14 cellular contexts compared by ENCODE assay signal in genomic region chr7:101179117-101179779, GRCh38. TPM values are rescaled to one million over a fixed set of nuclear protein-coding genes. Genes with fewer than 3 reads are reported as not detected.
DNase-seq lines count a peak whose midpoint lies in the region; ATAC-seq, FAIRE-seq and TF ChIP-seq lines count a peak whose summit lies in the region.
"Had no signal": no experiment of that assay in that cellular context is flagged by ENCODE, and none has a peak within 500 bp of the region (broad histone marks: within the 10 kb centered on the region; RNA-seq: fewer than 3 reads in every experiment).

No MANE protein-coding gene starts in this region.

- no peaks in the 10 kb centered on the region for H3K9me1 ChIP-seq in K562 (ENCODE audit: control insufficient read depth, insufficient read depth, low read length)

- peaks cover 0 to 8% (median 6%) of the 10 kb centered on the region in 3 donors for H3K4me1 Mint-ChIP-seq in IgD-negative memory B cell

- in situ Hi-C loops in K562 (cut with MboI) = no loop called here

- no peak overlapping the region for H3K4me2 ChIP-seq in K562 (ENCODE audit: insufficient read depth, low read length)
- peak overlapping the region; percentile 76 for H3K4me2 ChIP-seq in neural cell (ENCODE audit: low read length)

- no peak overlapping the region for H3K27ac Mint-ChIP-seq in IgD-negative memory B cell

- H3K27me3 ChIP-seq in K562 (ENCODE audit: control insufficient read depth in 2 of 2, insufficient read depth in 2 of 2, low read length in 2 of 2) = peaks cover 22 to 24% of the 10 kb centered on the region in 2 experiments; a peak in 4 of 5 replicates
- peaks cover 42% of the 10 kb centered on the region for H3K27me3 ChIP-seq in neural cell (ENCODE audit: insufficient read depth, low read depth, low read length)

- peaks cover 3% of the 10 kb centered on the region for H3K36me3 Mint-ChIP-seq in IgD-negative memory B cell

- CTCF ChIA-PET in K562 (lab: Yijun Ruan, JAX; ENCODE audit: low intra/inter-chr PET ratio) = no interaction called here

- WGBS in K562 (ENCODE audit: insufficient coverage, low coverage, missing lambda C conversion rate) = 2% methylated on average over 20 of the region's 28 CpGs

- ATAC-seq in K562 (no peak), GM18907 (IDR thresholded peaks at IDR 0.05; ENCODE audit: unreplicated experiment) (no peak), left cardiac atrium (no peak)
- ATAC-seq: esophagus mucosa, mucosa of descending colon, upper lobe of right lung had no signal

- H3K9me3 ChIP-seq in K562 (replicated peaks; ENCODE audit: control insufficient read depth, insufficient read depth, low read depth, low read length) (no peaks in the 10 kb centered on the region), neural cell (ENCODE audit: low read length) (no peaks in the 10 kb centered on the region)
- H3K9me3 ChIP-seq: mucosa of descending colon, upper lobe of right lung had no signal

- no peak for TF ChIP-seq RAD21 in K562 (CRISPR knock-in tag; conservative IDR thresholded peaks at IDR 0.05 in 1 of 2, IDR thresholded peaks at IDR 0.05 in 1 of 2)
- TF ChIP-seq RAD21 in neural cell (conservative IDR thresholded peaks at IDR 0.05) = no peak

- no peaks in the 10 kb centered on the region for H3K79me2 ChIP-seq in K562 (ENCODE audit: control insufficient read depth, insufficient read depth, low read length)
- H3K79me2 ChIP-seq in neural cell (replicated peaks; ENCODE audit: insufficient read depth, low read length) = no peaks in the 10 kb centered on the region

- H3K9me3 Mint-ChIP-seq in IgD-negative memory B cell = peaks cover 0 to 1% (median 0%) of the 10 kb centered on the region in 3 donors

- TF ChIP-seq EP300 in K562 (IDR thresholded peaks at IDR 0.05; ENCODE audit: low read length) (no peak), neural cell (conservative IDR thresholded peaks at IDR 0.05; ENCODE audit: poor library complexity, severe bottlenecking) (no peak)

- peak overlapping the region in 3 of 4 donors; percentile 4 to 70 (median 65) for H3K4me3 Mint-ChIP-seq in IgD-negative memory B cell

- intact Hi-C loops in K562 (cut with micrococcal nuclease) (no loop called here), left cardiac atrium (cut with DNase I) (loop anchor here in 1 of 2 donors (10.0 kb wide), 1 partner anchor 284 kb away; the partner anchor contains the start of gene ACHE)

- POLR2A ChIA-PET in K562 (lab: Yijun Ruan, JAX) = interaction anchor here (0.5 kb wide), 1 partner anchor 93 kb away, joined by 3 read pairs; no protein-coding TSS in a partner anchor

- no peak for TF ChIP-seq CTCF in K562 (IDR thresholded peaks at IDR 0.05 in 2 of 3, conservative IDR thresholded peaks at IDR 0.05 in 1 of 3; ENCODE audit: insufficient read depth in 2 of 3, low read depth in 1 of 3, low read length in 3 of 3)
- no peak for TF ChIP-seq CTCF in neural cell (IDR thresholded peaks at IDR 0.05; ENCODE audit: poor library complexity, severe bottlenecking)

- H3K27me3 Mint-ChIP-seq in IgD-negative memory B cell = peaks cover 57% of the 10 kb centered on the region

- no peak overlapping the region for H3K4me3 ChIP-seq in K562
- peak overlapping the region; percentile 76 for H3K4me3 ChIP-seq in neural cell (ENCODE audit: low read length)
- H3K4me3 ChIP-seq: mucosa of descending colon, upper lobe of right lung had no signal

- no peak overlapping the region for H3K27ac ChIP-seq in K562 (ENCODE audit: extremely low read depth, low read depth, low read length)
- peak overlapping the region; percentile 76 for H3K27ac ChIP-seq in neural cell (ENCODE audit: low read length)
- H3K27ac ChIP-seq: upper lobe of right lung had no signal

- no peak for TF ChIP-seq POLR2A in K562 (conservative IDR thresholded peaks at IDR 0.05)

- H4K20me1 ChIP-seq in K562 (replicated peaks; ENCODE audit: control insufficient read depth, insufficient read depth, low read length) (no peaks in the 10 kb centered on the region), neural cell (ENCODE audit: insufficient read depth) (no peaks in the 10 kb centered on the region)

- no peaks in the 10 kb centered on the region for H3K36me3 ChIP-seq in K562 (ENCODE audit: control insufficient read depth, insufficient read depth, low read length)
- H3K36me3 ChIP-seq in neural cell (ENCODE audit: insufficient read depth, low read length) = no peaks in the 10 kb centered on the region
- H3K36me3 ChIP-seq: upper lobe of right lung had no signal

- BruUV-seq in K562 (replicated peaks; lab: Mats Ljungman, UMichigan) = no TSS peak

- peak overlapping the region in 1 of 2 experiments; percentile 69; a peak in 2 of 4 replicates for H3K9ac ChIP-seq in K562 (ENCODE audit: insufficient read depth in 1 of 2, low read depth in 2 of 2, low read length in 2 of 2)
- peak overlapping the region; percentile 81 for H3K9ac ChIP-seq in neural cell (ENCODE audit: low read length)

- no peaks in the 10 kb centered on the region for H3F3A ChIP-seq in neural cell (ENCODE audit: insufficient read depth, low read length, poor library complexity, severe bottlenecking)

- FAIRE-seq in K562 (lab: Jason Lieb, UNC) = no peak

- peaks cover 1 to 20% of the 10 kb centered on the region in 2 experiments; a peak in 3 of 5 replicates for H3K4me1 ChIP-seq in K562 (replicated peaks in 1 of 2; ENCODE audit: control insufficient read depth in 2 of 2, insufficient read depth in 2 of 2, low read length in 2 of 2)
- H3K4me1 ChIP-seq: upper lobe of right lung had no signal

- DNase-seq in NCI-H1417 (lab: John Stamatoyannopoulos, UW) (peak; percentile 66 to 87 (median 82)), NCI-H1417 treated with DMSO at 0.1 percent for 48 hours (lab: John Stamatoyannopoulos, UW) (no peak), K562 (ENCODE audit: extremely low read depth in 1 of 4, low spot score in 3 of 4) (peak in 2 of 4 experiments; percentile 29 to 34), OCI-M1 (lab: John Stamatoyannopoulos, UW) (no peak), left cardiac atrium (no peak)
- DNase-seq: activated CD4-positive, alpha-beta T cell treated with anti-CD3 and anti-CD28 coated beads for 1 hour; mucosa of descending colon; stimulated activated CD4-positive, alpha-beta T cell treated with anti-CD3 and anti-CD28 coated beads, Interleukin-2, amount 100 ng/mL, for 24 hours; upper lobe of right lung had no signal

- no peaks in the 10 kb centered on the region for H3K9me2 ChIP-seq in neural cell (ENCODE audit: insufficient read depth, low read length)

- H2AFZ ChIP-seq in K562 (ENCODE audit: low read depth, low read length) (no peak overlapping the region), neural cell (ENCODE audit: low read depth, low read length) (peak overlapping the region; percentile 40)

RNA-seq across cellular contexts. Expression of gene NAT16, which starts 0.8 kb away (rescaled TPM):
- polyA plus RNA-seq in IgD-negative memory B cell = not detected
- total RNA-seq in K562 (2011; cell fraction: chromatin; rRNA removed; ENCODE audit: low replicate concordance) = not detected in 2 replicates
- not detected in 2 replicates for total RNA-seq in K562 (2011; cell fraction: nucleolus; rRNA removed)
- total RNA-seq in K562 (2011; cell fraction: nucleoplasm; rRNA removed) = not detected in 2 replicates
- total RNA-seq in K562 (2014; rRNA removed) = not detected in 2 replicates
- not detected in 2 replicates for total RNA-seq in K562 (2014; rRNA removed; fragmentation: Illumina TruSeq; extraction: Trizol)
- total RNA-seq in K562 (2015; rRNA removed; fragmentation: Illumina TruSeq; extraction: Trizol) = not detected in 2 replicates
- total RNA-seq in K562 (2021) = not detected in 2 replicates
- not detected in 2 replicates for polyA plus RNA-seq in K562 (2011; rRNA removed)
- not detected in 2 replicates for polyA plus RNA-seq in K562 (2011; cell fraction: cytosol; rRNA removed)
- 0.07 TPM in 1 of 2 replicates, not detected in the other for polyA plus RNA-seq in K562 (2011; cell fraction: nucleus; rRNA removed)
- 0.07 and 0.08 TPM in 2 replicates for polyA plus RNA-seq in K562 (2012)
- polyA plus RNA-seq in K562 (2014; fragmentation: Illumina TruSeq; extraction: Trizol) = not detected in 2 replicates
- polyA plus RNA-seq in K562 (2014; fragmentation: Nextera tagmentation; extraction: Ambion mirVana) = under 1 TPM in 1 of 2 experiments, not detected in 1; 0.04 TPM
- not detected in 2 replicates for polyA plus RNA-seq in K562 (2014; rRNA removed)
- not detected in 2 replicates for polyA minus RNA-seq in K562 (2011; rRNA and poly(A)+ RNA removed)
- not detected in 2 replicates for polyA minus RNA-seq in K562 (2011; cell fraction: cytosol; rRNA and poly(A)+ RNA removed)
- polyA minus RNA-seq in K562 (2011; cell fraction: nucleus; rRNA and poly(A)+ RNA removed) = not detected in 2 replicates
- 4.0 and 4.5 TPM in 2 replicates for polyA plus RNA-seq in neural cell
- polyA minus RNA-seq in neural cell = 0.73 and 1.5 TPM in 2 replicates
- total RNA-seq in left cardiac atrium = not detected
- total RNA-seq: esophagus mucosa, mucosa of descending colon, upper lobe of right lung had no signal

RNA-seq across cellular contexts. Expression of gene VGF, which starts 13.9 kb away (rescaled TPM):
- not detected for polyA plus RNA-seq in IgD-negative memory B cell
- 0.81 and 4.0 TPM in 2 replicates for total RNA-seq in K562 (2011; cell fraction: chromatin; rRNA removed; ENCODE audit: low replicate concordance)
- total RNA-seq in K562 (2011; cell fraction: nucleolus; rRNA removed) = 3.8 and 7.2 TPM in 2 replicates
- 1.1 and 2.2 TPM in 2 replicates for total RNA-seq in K562 (2011; cell fraction: nucleoplasm; rRNA removed)
- 1.8 and 2.8 TPM in 2 replicates for total RNA-seq in K562 (2014; rRNA removed)
- total RNA-seq in K562 (2014; rRNA removed; fragmentation: Illumina TruSeq; extraction: Trizol) = 0.19 and 0.22 TPM in 2 replicates
- total RNA-seq in K562 (2015; rRNA removed; fragmentation: Illumina TruSeq; extraction: Trizol) = 0.40 and 0.45 TPM in 2 replicates
- total RNA-seq in K562 (2021) = 4.2 and 5.7 TPM in 2 replicates
- polyA plus RNA-seq in K562 (2011; rRNA removed) = 0.14 and 0.23 TPM in 2 replicates
- polyA plus RNA-seq in K562 (2011; cell fraction: cytosol; rRNA removed) = 0.10 and 1.1 TPM in 2 replicates
- polyA plus RNA-seq in K562 (2011; cell fraction: nucleus; rRNA removed) = 0.65 and 2.1 TPM in 2 replicates
- polyA plus RNA-seq in K562 (2012) = 1.6 and 7.3 TPM in 2 replicates
- 0.34 and 0.79 TPM in 2 replicates for polyA plus RNA-seq in K562 (2014; fragmentation: Illumina TruSeq; extraction: Trizol)
- under 1 TPM; 0.03 to 0.08 TPM for polyA plus RNA-seq in K562 (2014; fragmentation: Nextera tagmentation; extraction: Ambion mirVana)
- polyA plus RNA-seq in K562 (2014; rRNA removed) = 1.4 and 1.7 TPM in 2 replicates
- not detected in 2 replicates for polyA minus RNA-seq in K562 (2011; rRNA and poly(A)+ RNA removed)
- polyA minus RNA-seq in K562 (2011; cell fraction: cytosol; rRNA and poly(A)+ RNA removed) = 0.73 and 1.7 TPM in 2 replicates
- polyA minus RNA-seq in K562 (2011; cell fraction: nucleus; rRNA and poly(A)+ RNA removed) = 0.89 and 0.94 TPM in 2 replicates
- polyA plus RNA-seq in neural cell = 36.8 and 39.3 TPM in 2 replicates
- polyA minus RNA-seq in neural cell = 30.7 and 49.4 TPM in 2 replicates
- not detected for total RNA-seq in left cardiac atrium
- total RNA-seq: esophagus mucosa, upper lobe of right lung had no signal

RNA-seq across cellular contexts. Expression of gene MOGAT3, which starts 21.6 kb away (rescaled TPM):
- not detected for polyA plus RNA-seq in IgD-negative memory B cell
- not detected in 2 replicates for total RNA-seq in K562 (2011; cell fraction: chromatin; rRNA removed; ENCODE audit: low replicate concordance)
- not detected in 2 replicates for total RNA-seq in K562 (2011; cell fraction: nucleolus; rRNA removed)
- total RNA-seq in K562 (2011; cell fraction: nucleoplasm; rRNA removed) = not detected in 2 replicates
- not detected in 2 replicates for total RNA-seq in K562 (2014; rRNA removed)
- not detected in 2 replicates for total RNA-seq in K562 (2014; rRNA removed; fragmentation: Illumina TruSeq; extraction: Trizol)
- total RNA-seq in K562 (2015; rRNA removed; fragmentation: Illumina TruSeq; extraction: Trizol) = not detected in 2 replicates
- not detected in 2 replicates for total RNA-seq in K562 (2021)
- 0.07 and 0.13 TPM in 2 replicates for polyA plus RNA-seq in K562 (2011; rRNA removed)
- not detected in 2 replicates for polyA plus RNA-seq in K562 (2011; cell fraction: cytosol; rRNA removed)
- polyA plus RNA-seq in K562 (2011; cell fraction: nucleus; rRNA removed) = 0.14 and 0.15 TPM in 2 replicates
- polyA plus RNA-seq in K562 (2012) = 0.03 TPM in 1 of 2 replicates, not detected in the other
- not detected in 2 replicates for polyA plus RNA-seq in K562 (2014; fragmentation: Illumina TruSeq; extraction: Trizol)
- under 1 TPM; 0.07 to 0.17 TPM for polyA plus RNA-seq in K562 (2014; fragmentation: Nextera tagmentation; extraction: Ambion mirVana)
- polyA plus RNA-seq in K562 (2014; rRNA removed) = not detected in 2 replicates
- not detected in 2 replicates for polyA minus RNA-seq in K562 (2011; rRNA and poly(A)+ RNA removed)
- polyA minus RNA-seq in K562 (2011; cell fraction: cytosol; rRNA and poly(A)+ RNA removed) = not detected in 2 replicates
- 0.56 TPM in 1 of 2 replicates, not detected in the other for polyA minus RNA-seq in K562 (2011; cell fraction: nucleus; rRNA and poly(A)+ RNA removed)
- polyA plus RNA-seq in neural cell = not detected in 2 replicates
- polyA minus RNA-seq in neural cell = not detected in 2 replicates
- not detected for total RNA-seq in left cardiac atrium
- total RNA-seq: esophagus mucosa, upper lobe of right lung had no signal
- polyA plus RNA-seq: adipose tissue had no signal

RNA-seq across cellular contexts. Expression of gene AP1S1, which starts 25.0 kb away (rescaled TPM):
- polyA plus RNA-seq in IgD-negative memory B cell = 8.3 TPM
- 16.8 and 29.1 TPM in 2 replicates for total RNA-seq in K562 (2011; cell fraction: chromatin; rRNA removed; ENCODE audit: low replicate concordance)
- 29.0 and 30.9 TPM in 2 replicates for total RNA-seq in K562 (2011; cell fraction: nucleolus; rRNA removed)
- 25.1 and 27.9 TPM in 2 replicates for total RNA-seq in K562 (2011; cell fraction: nucleoplasm; rRNA removed)
- 149 and 163 TPM in 2 replicates for total RNA-seq in K562 (2014; rRNA removed)
- 68.6 and 77.7 TPM in 2 replicates for total RNA-seq in K562 (2014; rRNA removed; fragmentation: Illumina TruSeq; extraction: Trizol)
- 71.8 and 71.9 TPM in 2 replicates for total RNA-seq in K562 (2015; rRNA removed; fragmentation: Illumina TruSeq; extraction: Trizol)
- total RNA-seq in K562 (2021) = 89.4 and 91.2 TPM in 2 replicates
- polyA plus RNA-seq in K562 (2011; rRNA removed) = 113 and 121 TPM in 2 replicates
- 106 and 108 TPM in 2 replicates for polyA plus RNA-seq in K562 (2011; cell fraction: cytosol; rRNA removed)
- 56.4 and 60.9 TPM in 2 replicates for polyA plus RNA-seq in K562 (2011; cell fraction: nucleus; rRNA removed)
- polyA plus RNA-seq in K562 (2012) = 106 and 166 TPM in 2 replicates
- 79.8 and 104 TPM in 2 replicates for polyA plus RNA-seq in K562 (2014; fragmentation: Illumina TruSeq; extraction: Trizol)
- 10 to 100 TPM in 1 of 2 experiments, 1 to 10 TPM in 1; 4.4 to 13.6 TPM for polyA plus RNA-seq in K562 (2014; fragmentation: Nextera tagmentation; extraction: Ambion mirVana)
- polyA plus RNA-seq in K562 (2014; rRNA removed) = 125 and 188 TPM in 2 replicates
- 53.4 and 71.7 TPM in 2 replicates for polyA minus RNA-seq in K562 (2011; rRNA and poly(A)+ RNA removed)
- 25.1 and 29.0 TPM in 2 replicates for polyA minus RNA-seq in K562 (2011; cell fraction: cytosol; rRNA and poly(A)+ RNA removed)
- polyA minus RNA-seq in K562 (2011; cell fraction: nucleus; rRNA and poly(A)+ RNA removed) = 5.1 and 9.2 TPM in 2 replicates
- 344 and 389 TPM in 2 replicates for polyA plus RNA-seq in neural cell
- polyA minus RNA-seq in neural cell = 99.2 and 107 TPM in 2 replicates
- total RNA-seq in left cardiac atrium = 10 to 100 TPM; 14.9 to 18.9 TPM

RNA-seq across cellular contexts. Expression of gene PLOD3, which starts 38.1 kb away (rescaled TPM):
- 16.8 TPM for polyA plus RNA-seq in IgD-negative memory B cell
- total RNA-seq in K562 (2011; cell fraction: chromatin; rRNA removed; ENCODE audit: low replicate concordance) = 117 and 294 TPM in 2 replicates
- total RNA-seq in K562 (2011; cell fraction: nucleolus; rRNA removed) = 263 and 303 TPM in 2 replicates
- 163 and 175 TPM in 2 replicates for total RNA-seq in K562 (2011; cell fraction: nucleoplasm; rRNA removed)
- total RNA-seq in K562 (2014; rRNA removed) = 42.1 and 53.8 TPM in 2 replicates
- 23.5 and 24.1 TPM in 2 replicates for total RNA-seq in K562 (2014; rRNA removed; fragmentation: Illumina TruSeq; extraction: Trizol)
- 30.9 and 31.8 TPM in 2 replicates for total RNA-seq in K562 (2015; rRNA removed; fragmentation: Illumina TruSeq; extraction: Trizol)
- 101 and 103 TPM in 2 replicates for total RNA-seq in K562 (2021)
- 19.3 and 33.5 TPM in 2 replicates for polyA plus RNA-seq in K562 (2011; rRNA removed)
- 28.0 and 60.3 TPM in 2 replicates for polyA plus RNA-seq in K562 (2011; cell fraction: cytosol; rRNA removed)
- 72.9 and 130 TPM in 2 replicates for polyA plus RNA-seq in K562 (2011; cell fraction: nucleus; rRNA removed)
- polyA plus RNA-seq in K562 (2012) = 79.5 and 85.6 TPM in 2 replicates
- polyA plus RNA-seq in K562 (2014; fragmentation: Illumina TruSeq; extraction: Trizol) = 73.6 and 76.4 TPM in 2 replicates
- 1 to 10 TPM; 2.8 to 5.9 TPM for polyA plus RNA-seq in K562 (2014; fragmentation: Nextera tagmentation; extraction: Ambion mirVana)
- 50.3 and 58.9 TPM in 2 replicates for polyA plus RNA-seq in K562 (2014; rRNA removed)
- polyA minus RNA-seq in K562 (2011; rRNA and poly(A)+ RNA removed) = 15.7 and 23.9 TPM in 2 replicates
- 39.3 and 40.8 TPM in 2 replicates for polyA minus RNA-seq in K562 (2011; cell fraction: cytosol; rRNA and poly(A)+ RNA removed)
- 31.4 and 32.4 TPM in 2 replicates for polyA minus RNA-seq in K562 (2011; cell fraction: nucleus; rRNA and poly(A)+ RNA removed)
- 17.9 and 19.2 TPM in 2 replicates for polyA plus RNA-seq in neural cell
- 10.8 and 13.1 TPM in 2 replicates for polyA minus RNA-seq in neural cell
- 10 to 100 TPM; 49.6 to 59.1 TPM for total RNA-seq in left cardiac atrium

Comparison
In these comparisons a context has a peak if more than half of its experiments do, and no peak if none do; other contexts are left out.
1. DNase-seq: peak in NCI-H1417 (3 of 3); none in NCI-H1417 treated with DMSO at 0.1 percent for 48 hours (single experiment), OCI-M1 (single experiment) and left cardiac atrium (single experiment).